Comparison of ENCODE assay signal across 9 cellular contexts in the genomic region with DNA sequence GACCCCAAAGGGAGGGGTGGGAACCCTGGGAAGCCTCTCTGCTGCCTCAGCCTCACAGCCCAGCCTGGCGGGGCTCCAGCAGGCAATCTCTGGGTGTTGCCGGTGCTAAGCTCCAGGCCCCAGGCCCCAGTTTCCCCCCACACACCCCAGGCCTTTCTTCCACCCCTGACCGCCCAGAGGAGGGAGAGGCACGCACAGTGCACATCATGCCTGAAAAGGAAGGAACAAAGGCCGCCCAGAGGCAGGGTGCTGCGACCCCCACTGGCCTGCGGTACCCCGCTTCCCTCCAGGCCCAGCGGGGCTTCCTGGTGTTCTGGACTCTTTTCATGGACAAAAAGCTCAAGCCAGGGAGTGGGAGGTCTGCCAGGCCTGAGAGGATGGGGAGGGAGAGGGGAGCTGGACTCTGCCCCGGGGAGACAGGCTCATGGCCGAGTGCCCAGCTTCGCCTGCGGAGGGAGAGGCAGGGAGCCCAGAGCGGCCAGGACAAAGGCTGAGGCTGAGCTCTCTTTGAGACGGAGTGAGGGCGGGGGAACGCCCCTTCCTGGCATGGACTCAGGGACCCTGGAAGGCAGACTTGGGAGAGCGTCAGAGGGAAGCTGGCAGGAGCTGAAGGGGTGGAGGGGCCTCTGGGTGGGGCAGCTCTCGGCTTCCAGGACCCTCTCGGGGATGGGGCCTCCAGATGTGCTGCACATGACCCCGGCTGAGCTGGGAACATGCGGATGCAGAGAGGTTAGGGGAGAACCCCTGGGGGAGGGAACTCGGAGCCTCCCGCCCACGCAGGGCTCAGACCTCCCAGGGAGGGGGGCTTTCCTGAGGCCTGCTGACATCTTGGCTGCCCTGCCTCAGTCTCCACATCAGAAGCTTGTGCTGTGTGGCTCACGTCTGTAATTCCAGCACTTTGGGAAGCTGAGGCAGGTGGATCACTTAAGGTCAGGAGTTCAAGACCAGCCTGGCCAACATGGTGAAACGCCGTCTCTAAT. TPM values are rescaled to one million over a fixed set of nuclear protein-coding genes. Genes with fewer than 3 reads are reported as not detected.
DNase-seq lines count a peak whose midpoint lies in the region; ATAC-seq, FAIRE-seq and TF ChIP-seq lines count a peak whose summit lies in the region.
"Had no signal": no experiment of that assay in that cellular context is flagged by ENCODE, and none has a peak within 500 bp of the region (broad histone marks: within the 10 kb centered on the region; RNA-seq: fewer than 3 reads in every experiment).

No MANE protein-coding gene starts in this region.

- H4K20me1 ChIP-seq in K562 (replicated peaks; ENCODE audit: control insufficient read depth, insufficient read depth, low read length) = no peaks in the 10 kb centered on the region; the same call in none of the 2 replicates

- no peak overlapping the region for H3K27ac ChIP-seq in K562 (ENCODE audit: extremely low read depth, low read depth, low read length)
- H3K27ac ChIP-seq: KMS-11 had no signal

- no peak for FAIRE-seq in K562 (lab: Jason Lieb, UNC)

- intact Hi-C loops in K562 (cut with micrococcal nuclease) = no loop called here

- no peak for TF ChIP-seq RAD21 in K562 (CRISPR knock-in tag; conservative IDR thresholded peaks at IDR 0.05 in 1 of 2, IDR thresholded peaks at IDR 0.05 in 1 of 2)

- POLR2A ChIA-PET in K562 (lab: Yijun Ruan, JAX) (interaction anchor here (0.6 to 1.4 kb wide), 4 partner anchors 8 to 156 kb away, joined by 4 to 5 read pairs (median 4); a partner anchor contains a TSS), WTC11 (lab: Charles Lee) (interaction anchor here (1.1 to 1.3 kb wide), 2 partner anchors 145 to 167 kb away, joined by 3 to 4 read pairs; a partner anchor contains a TSS)

- H3K9me3 Mint-ChIP-seq in WTC11 = no peaks in the 10 kb centered on the region

- H3K79me2 ChIP-seq in K562 (ENCODE audit: control insufficient read depth, insufficient read depth, low read length) = no peaks in the 10 kb centered on the region

- no peak overlapping the region for H3K27ac Mint-ChIP-seq in WTC11

- no peaks in the 10 kb centered on the region for H3K36me3 ChIP-seq in K562 (ENCODE audit: control insufficient read depth, insufficient read depth, low read length)

- peaks cover 24% of the 10 kb centered on the region for H3K27me3 Mint-ChIP-seq in WTC11 (ENCODE audit: low read depth)

- no peak overlapping the region for H3K4me3 ChIP-seq in HFF-Myc (replicated peaks; ENCODE audit: low read depth, low read length)
- H3K4me3 ChIP-seq in K562 = no peak overlapping the region

- CTCF ChIA-PET in K562 (lab: Yijun Ruan, JAX; ENCODE audit: low intra/inter-chr PET ratio) = no interaction called here
- CTCF ChIA-PET in WTC11 (lab: Charles Lee) = interaction anchor here (0.6 to 10.4 kb wide), 12 partner anchors 9 to 565 kb away, joined by 3 to 240 read pairs (median 4); a partner anchor contains a TSS

- H3K9me1 ChIP-seq in K562 (ENCODE audit: control insufficient read depth, insufficient read depth, low read length) = no peaks in the 10 kb centered on the region

- TF ChIP-seq EP300 in K562 (IDR thresholded peaks at IDR 0.05; ENCODE audit: low read length) = no peak

- H3K4me3 Mint-ChIP-seq in WTC11 = no peak overlapping the region

- H3K4me1 Mint-ChIP-seq in WTC11 = 0 out of 2 replicates have a peak, but pooled peaks cover 2% of the 10 kb centered on the region

- H3K27me3 ChIP-seq in K562 (ENCODE audit: control insufficient read depth in 2 of 2, insufficient read depth in 2 of 2, low read length in 2 of 2) = no peaks in the 10 kb centered on the region

- no TSS peak for BruUV-seq in K562 (replicated peaks; lab: Mats Ljungman, UMichigan)

- no peaks in the 10 kb centered on the region for H3K9me3 ChIP-seq in K562 (replicated peaks; ENCODE audit: control insufficient read depth, insufficient read depth, low read depth, low read length)

- WGBS in K562 (ENCODE audit: insufficient coverage, low coverage, missing lambda C conversion rate) = 46% methylated on average over 26 of the region's 28 CpGs

- H3K36me3 Mint-ChIP-seq in WTC11 = no peaks in the 10 kb centered on the region

- no peak overlapping the region for H3K4me2 ChIP-seq in K562 (ENCODE audit: insufficient read depth, low read length)
- H3K4me2 ChIP-seq: KMS-11 had no signal

- TF ChIP-seq CTCF in HFF-Myc (IDR thresholded peaks at IDR 0.05; ENCODE audit: low read depth, low read length, missing control alignments) (no peak), K562 (IDR thresholded peaks at IDR 0.05 in 2 of 3, conservative IDR thresholded peaks at IDR 0.05 in 1 of 3; ENCODE audit: insufficient read depth in 2 of 3, low read depth in 1 of 3, low read length in 3 of 3) (no peak), WTC11 (IDR thresholded peaks at IDR 0.05) (no peak)

- peak overlapping the region in 1 of 2 experiments; percentile 14; a peak in 2 of 4 replicates for H3K9ac ChIP-seq in K562 (ENCODE audit: insufficient read depth in 1 of 2, low read depth in 2 of 2, low read length in 2 of 2)
- H3K9ac ChIP-seq: KMS-11 had no signal

- in situ Hi-C loops in K562 (cut with MboI) = no loop called here

- TF ChIP-seq POLR2A in K562 (conservative IDR thresholded peaks at IDR 0.05) (no peak), erythroblast (IDR thresholded peaks at IDR 0.05; ENCODE audit: low read length) (no peak)

- no peak overlapping the region for H2AFZ ChIP-seq in K562 (ENCODE audit: low read depth, low read length)

- DNase-seq in HFF-Myc (ENCODE audit: extremely low read depth, low read depth) (peak; percentile 44), K562 (ENCODE audit: extremely low read depth in 1 of 4, low spot score in 3 of 4) (no peak), iPS-NIHi11 (ENCODE audit: low spot score) (peak; percentile 53), smooth muscle cell of the brain vasculature (ENCODE audit: low read depth, low spot score) (peak; percentile 60), erythroblast (lab: John Stamatoyannopoulos, UW) (no peak), WTC11 (ENCODE audit: low spot score) (no peak), NCI-H146 (lab: John Stamatoyannopoulos, UW) (no peak), HPDE6-E6E7 (ENCODE audit: extremely low spot score) (no peak)

- peaks cover 0 to 50% of the 10 kb centered on the region in 2 experiments; a peak in 2 of 5 replicates for H3K4me1 ChIP-seq in K562 (replicated peaks in 1 of 2; ENCODE audit: control insufficient read depth in 2 of 2, insufficient read depth in 2 of 2, low read length in 2 of 2)

- ATAC-seq in K562 (no peak), WTC11 (no peak)

RNA-seq across cellular contexts. Expression of a gene that starts 1.8 kb away (rescaled TPM):
- total RNA-seq in K562 (2011; cell fraction: chromatin; rRNA removed; ENCODE audit: low replicate concordance) = 1.2 and 5.3 TPM in 2 replicates
- 3.3 and 4.3 TPM in 2 replicates for total RNA-seq in K562 (2011; cell fraction: nucleolus; rRNA removed)
- 2.6 and 2.9 TPM in 2 replicates for total RNA-seq in K562 (2011; cell fraction: nucleoplasm; rRNA removed)
- total RNA-seq in K562 (2014; rRNA removed) (0.12 and 0.14 TPM in 2 replicates), K562 (2014; rRNA removed; fragmentation: Illumina TruSeq; extraction: Trizol) (not detected in 2 replicates), K562 (2015; rRNA removed; fragmentation: Illumina TruSeq; extraction: Trizol) (not detected in 2 replicates), K562 (2021) (0.60 and 0.85 TPM in 2 replicates), WTC11 (2021) (8.3 to 9.6 TPM (median 9.2 TPM) in 3 replicates)
- polyA plus RNA-seq in K562 (2011; rRNA removed) (0.11 and 0.51 TPM in 2 replicates), K562 (2014; fragmentation: Illumina TruSeq; extraction: Trizol) (0.17 and 0.21 TPM in 2 replicates), K562 (2014; fragmentation: Nextera tagmentation; extraction: Ambion mirVana) (under 1 TPM in 1 of 2 experiments, not detected in 1; 0.04 TPM), K562 (2014; rRNA removed) (0.22 TPM in 1 of 2 replicates, not detected in the other)
- 0.22 and 0.41 TPM in 2 replicates for polyA plus RNA-seq in K562 (2011; cell fraction: cytosol; rRNA removed)
- polyA plus RNA-seq in K562 (2011; cell fraction: nucleus; rRNA removed) = 4.8 and 5.7 TPM in 2 replicates
- 0.15 and 0.23 TPM in 2 replicates for polyA plus RNA-seq in K562 (2012)
- polyA minus RNA-seq in K562 (2011; rRNA and poly(A)+ RNA removed) = not detected in 2 replicates
- polyA minus RNA-seq in K562 (2011; cell fraction: cytosol; rRNA and poly(A)+ RNA removed) = 0.57 and 1.3 TPM in 2 replicates
- polyA minus RNA-seq in K562 (2011; cell fraction: nucleus; rRNA and poly(A)+ RNA removed) = 0.94 and 1.2 TPM in 2 replicates

RNA-seq across cellular contexts. Expression of a gene that starts 9.7 kb away (rescaled TPM):
- 1.1 and 4.2 TPM in 2 replicates for total RNA-seq in K562 (2011; cell fraction: chromatin; rRNA removed; ENCODE audit: low replicate concordance)
- total RNA-seq in K562 (2011; cell fraction: nucleolus; rRNA removed) = 3.2 and 6.0 TPM in 2 replicates
- 1.5 and 3.6 TPM in 2 replicates for total RNA-seq in K562 (2011; cell fraction: nucleoplasm; rRNA removed)
- 0.09 and 0.90 TPM in 2 replicates for total RNA-seq in K562 (2014; rRNA removed)
- not detected in 2 replicates for total RNA-seq in K562 (2014; rRNA removed; fragmentation: Illumina TruSeq; extraction: Trizol)
- 0.22 TPM in 1 of 2 replicates, not detected in the other for total RNA-seq in K562 (2015; rRNA removed; fragmentation: Illumina TruSeq; extraction: Trizol)
- 1.5 and 2.1 TPM in 2 replicates for total RNA-seq in K562 (2021)
- 1.3 and 3.9 TPM in 2 replicates for polyA plus RNA-seq in K562 (2011; rRNA removed)
- polyA plus RNA-seq in K562 (2011; cell fraction: cytosol; rRNA removed) = 3.5 and 4.2 TPM in 2 replicates
- polyA plus RNA-seq in K562 (2011; cell fraction: nucleus; rRNA removed) = 32.5 and 34.7 TPM in 2 replicates
- polyA plus RNA-seq in K562 (2012) = 0.85 and 3.1 TPM in 2 replicates
- polyA plus RNA-seq in K562 (2014; fragmentation: Illumina TruSeq; extraction: Trizol) = 0.06 and 0.21 TPM in 2 replicates
- polyA plus RNA-seq in K562 (2014; fragmentation: Nextera tagmentation; extraction: Ambion mirVana) = not detected
- 0.85 and 2.4 TPM in 2 replicates for polyA plus RNA-seq in K562 (2014; rRNA removed)
- 0.14 and 0.18 TPM in 2 replicates for polyA minus RNA-seq in K562 (2011; rRNA and poly(A)+ RNA removed)
- 0.95 and 3.5 TPM in 2 replicates for polyA minus RNA-seq in K562 (2011; cell fraction: cytosol; rRNA and poly(A)+ RNA removed)
- 2.0 and 3.9 TPM in 2 replicates for polyA minus RNA-seq in K562 (2011; cell fraction: nucleus; rRNA and poly(A)+ RNA removed)
- 64.3 to 68.8 TPM (median 64.5 TPM) in 3 replicates for total RNA-seq in WTC11 (2021)

RNA-seq across cellular contexts. Expression of a gene that starts 14.7 kb away (rescaled TPM):
- 12.7 and 42.0 TPM in 2 replicates for total RNA-seq in K562 (2011; cell fraction: chromatin; rRNA removed; ENCODE audit: low replicate concordance)
- 49.3 and 51.2 TPM in 2 replicates for total RNA-seq in K562 (2011; cell fraction: nucleolus; rRNA removed)
- 20.6 and 22.4 TPM in 2 replicates for total RNA-seq in K562 (2011; cell fraction: nucleoplasm; rRNA removed)
- 91.8 and 115 TPM in 2 replicates for total RNA-seq in K562 (2014; rRNA removed)
- total RNA-seq in K562 (2014; rRNA removed; fragmentation: Illumina TruSeq; extraction: Trizol) = 13.1 and 15.8 TPM in 2 replicates
- total RNA-seq in K562 (2015; rRNA removed; fragmentation: Illumina TruSeq; extraction: Trizol) = 40.8 and 42.4 TPM in 2 replicates
- total RNA-seq in K562 (2021) = 72.1 and 78.8 TPM in 2 replicates
- 18.8 and 24.2 TPM in 2 replicates for polyA plus RNA-seq in K562 (2011; rRNA removed)
- polyA plus RNA-seq in K562 (2011; cell fraction: cytosol; rRNA removed) = 28.2 and 80.8 TPM in 2 replicates
- 42.6 and 60.8 TPM in 2 replicates for polyA plus RNA-seq in K562 (2011; cell fraction: nucleus; rRNA removed)
- polyA plus RNA-seq in K562 (2012) = 27.0 and 33.0 TPM in 2 replicates
- 18.3 and 41.2 TPM in 2 replicates for polyA plus RNA-seq in K562 (2014; fragmentation: Illumina TruSeq; extraction: Trizol)
- polyA plus RNA-seq in K562 (2014; fragmentation: Nextera tagmentation; extraction: Ambion mirVana) = 1 to 10 TPM; 3.4 to 3.7 TPM
- polyA plus RNA-seq in K562 (2014; rRNA removed) = 56.5 and 67.8 TPM in 2 replicates
- 6.7 and 11.1 TPM in 2 replicates for polyA minus RNA-seq in K562 (2011; rRNA and poly(A)+ RNA removed)
- 29.9 and 32.2 TPM in 2 replicates for polyA minus RNA-seq in K562 (2011; cell fraction: cytosol; rRNA and poly(A)+ RNA removed)
- polyA minus RNA-seq in K562 (2011; cell fraction: nucleus; rRNA and poly(A)+ RNA removed) = 16.6 and 17.5 TPM in 2 replicates
- 52.0 to 67.0 TPM (median 53.6 TPM) in 3 replicates for total RNA-seq in WTC11 (2021)

RNA-seq across cellular contexts. Expression of a gene that starts 21.6 kb away (rescaled TPM):
- total RNA-seq in K562 (2011; cell fraction: chromatin; rRNA removed; ENCODE audit: low replicate concordance) = 10.1 and 23.7 TPM in 2 replicates
- total RNA-seq in K562 (2011; cell fraction: nucleolus; rRNA removed) = 16.3 and 18.0 TPM in 2 replicates
- total RNA-seq in K562 (2011; cell fraction: nucleoplasm; rRNA removed) = 9.3 and 10.3 TPM in 2 replicates
- 3.7 and 5.1 TPM in 2 replicates for total RNA-seq in K562 (2014; rRNA removed)
- total RNA-seq in K562 (2014; rRNA removed; fragmentation: Illumina TruSeq; extraction: Trizol) = 1.5 and 1.6 TPM in 2 replicates
- total RNA-seq in K562 (2015; rRNA removed; fragmentation: Illumina TruSeq; extraction: Trizol) = 5.1 and 5.2 TPM in 2 replicates
- 8.6 and 8.8 TPM in 2 replicates for total RNA-seq in K562 (2021)
- 1.5 and 3.0 TPM in 2 replicates for polyA plus RNA-seq in K562 (2011; rRNA removed)
- polyA plus RNA-seq in K562 (2011; cell fraction: cytosol; rRNA removed) = 2.4 and 2.6 TPM in 2 replicates
- 17.8 and 18.3 TPM in 2 replicates for polyA plus RNA-seq in K562 (2011; cell fraction: nucleus; rRNA removed)
- 6.6 and 13.1 TPM in 2 replicates for polyA plus RNA-seq in K562 (2012)
- 5.2 and 5.3 TPM in 2 replicates for polyA plus RNA-seq in K562 (2014; fragmentation: Illumina TruSeq; extraction: Trizol)
- under 1 TPM; 0.20 to 0.29 TPM for polyA plus RNA-seq in K562 (2014; fragmentation: Nextera tagmentation; extraction: Ambion mirVana)
- 5.0 and 7.1 TPM in 2 replicates for polyA plus RNA-seq in K562 (2014; rRNA removed)
- 0.69 and 0.74 TPM in 2 replicates for polyA minus RNA-seq in K562 (2011; rRNA and poly(A)+ RNA removed)
- 1.4 and 1.5 TPM in 2 replicates for polyA minus RNA-seq in K562 (2011; cell fraction: cytosol; rRNA and poly(A)+ RNA removed)
- 3.0 and 4.1 TPM in 2 replicates for polyA minus RNA-seq in K562 (2011; cell fraction: nucleus; rRNA and poly(A)+ RNA removed)
- total RNA-seq in WTC11 (2021) = 12.1 to 17.7 TPM (median 14.3 TPM) in 3 replicates

RNA-seq across cellular contexts. Expression of a gene that starts 23.8 kb away (rescaled TPM):
- total RNA-seq in K562 (2011; cell fraction: chromatin; rRNA removed; ENCODE audit: low replicate concordance) = not detected in 2 replicates
- total RNA-seq in K562 (2011; cell fraction: nucleolus; rRNA removed) = not detected in 2 replicates
- total RNA-seq in K562 (2011; cell fraction: nucleoplasm; rRNA removed) = not detected in 2 replicates
- total RNA-seq in K562 (2014; rRNA removed) (not detected in 2 replicates), K562 (2014; rRNA removed; fragmentation: Illumina TruSeq; extraction: Trizol) (not detected in 2 replicates), K562 (2015; rRNA removed; fragmentation: Illumina TruSeq; extraction: Trizol) (not detected in 2 replicates), K562 (2021) (not detected in 2 replicates), WTC11 (2021) (not detected in 3 replicates)
- polyA plus RNA-seq in K562 (2011; rRNA removed) (not detected in 2 replicates), K562 (2014; fragmentation: Illumina TruSeq; extraction: Trizol) (not detected in 2 replicates), K562 (2014; fragmentation: Nextera tagmentation; extraction: Ambion mirVana) (not detected), K562 (2014; rRNA removed) (not detected in 2 replicates)
- not detected in 2 replicates for polyA plus RNA-seq in K562 (2011; cell fraction: cytosol; rRNA removed)
- polyA plus RNA-seq in K562 (2011; cell fraction: nucleus; rRNA removed) = not detected in 2 replicates
- polyA plus RNA-seq in K562 (2012) = not detected in 2 replicates
- polyA minus RNA-seq in K562 (2011; rRNA and poly(A)+ RNA removed) = not detected in 2 replicates
- not detected in 2 replicates for polyA minus RNA-seq in K562 (2011; cell fraction: cytosol; rRNA and poly(A)+ RNA removed)
- not detected in 2 replicates for polyA minus RNA-seq in K562 (2011; cell fraction: nucleus; rRNA and poly(A)+ RNA removed)

Comparison
In these comparisons a context has a peak if more than half of its experiments do, and no peak if none do; other contexts are left out.
1. DNase-seq: peak in HFF-Myc (single experiment), iPS-NIHi11 (single experiment) and smooth muscle cell of the brain vasculature (single experiment); none in K562 (0 of 4), erythroblast (0 of 2), WTC11 (single experiment), NCI-H146 (single experiment) and HPDE6-E6E7 (single experiment).